ENCODE assay signal across 22 cellular contexts in genomic region chr4:104848597-104849225, GRCh38.
DNase-seq lines count a peak whose midpoint lies in the region; ATAC-seq, FAIRE-seq and TF ChIP-seq lines count a peak whose summit lies in the region.
"Had no signal": no experiment of that assay in that cellular context is flagged by ENCODE, and none has a peak within 500 bp of the region (broad histone marks: within the 10 kb centered on the region; RNA-seq: fewer than 3 reads in every experiment).

No MANE protein-coding gene starts in this region.

- intact Hi-C loops in left ventricle myocardium inferior (cut with micrococcal nuclease) (no loop called here), mammary epithelial cell (cut with micrococcal nuclease) (no loop called here)

- CTCF ChIA-PET in mammary epithelial cell (lab: Charles Lee; ENCODE audit: low non-redundant PET) = no interaction called here

- no peak overlapping the region for H3K9ac ChIP-seq in mammary epithelial cell (ENCODE audit: insufficient read depth, low read length)
- H3K9ac ChIP-seq: BLaER1 treated with 17β-estradiol and CSF1 and Interleukin-3, amounts not matched to agents 10 nM and 100 nM had no signal

- H2AFZ ChIP-seq in mammary epithelial cell (ENCODE audit: low read depth, low read length) = no peak overlapping the region

- no peak for DNase-seq in GM18507 (ENCODE audit: extremely low spot score, insufficient read length, low read depth)
- no peak for DNase-seq in HCEC 1CT
- DNase-seq in left ventricle myocardium inferior = no peak
- no peak for DNase-seq in mammary epithelial cell
- DNase-seq: EL, H9, Karpas-422, MM.1S, NCI-H1105, NCI-H187, NCI-H2171, NCI-H446 treated with DMSO at 0.1 percent for 48 hours, NCI-H774, T-helper 17 cell had no signal

- H3K9me3 ChIP-seq in left ventricle myocardium inferior (replicated peaks) (no peaks in the 10 kb centered on the region), mammary epithelial cell (replicated peaks; ENCODE audit: insufficient read depth, low read length) (no peaks in the 10 kb centered on the region)
- H3K9me3 ChIP-seq: BLaER1 treated with 17β-estradiol and CSF1 and Interleukin-3, amounts not matched to agents 10 nM and 100 nM had no signal

- H3K27ac ChIP-seq in left ventricle myocardium inferior (replicated peaks) = no peak overlapping the region
- H3K27ac ChIP-seq in mammary epithelial cell (ENCODE audit: insufficient read depth, low read depth, low read length) = no peak overlapping the region
- H3K27ac ChIP-seq: BLaER1 treated with 17β-estradiol and CSF1 and Interleukin-3, amounts not matched to agents 10 nM and 100 nM had no signal

- H3K79me2 ChIP-seq in mammary epithelial cell (ENCODE audit: insufficient read depth, low read length) = no peaks in the 10 kb centered on the region

- H3K4me1 ChIP-seq in left ventricle myocardium inferior = no peaks in the 10 kb centered on the region
- H3K4me1 ChIP-seq in mammary epithelial cell (ENCODE audit: insufficient read depth, low read length) = no peaks in the 10 kb centered on the region
- H3K4me1 ChIP-seq: BLaER1 treated with 17β-estradiol and CSF1 and Interleukin-3, amounts not matched to agents 10 nM and 100 nM had no signal

- BruUV-seq in mammary epithelial cell (replicated peaks; lab: Mats Ljungman, UMichigan) = no TSS peak

- H4K20me1 ChIP-seq in mammary epithelial cell (ENCODE audit: insufficient read depth, low read length) = no peaks in the 10 kb centered on the region
- H4K20me1 ChIP-seq: BLaER1 treated with 17β-estradiol and CSF1 and Interleukin-3, amounts not matched to agents 10 nM and 100 nM had no signal

- dilution Hi-C loops in mammary epithelial cell (cut with HindIII; ENCODE audit: low sequenced_read_pairs) = no loop called here

- FAIRE-seq in GM18507 (lab: Jason Lieb, UNC) = peak; percentile 29

- no peak overlapping the region for H3K4me2 ChIP-seq in mammary epithelial cell (ENCODE audit: insufficient read depth, low read depth, low read length)
- H3K4me2 ChIP-seq: BLaER1 treated with 17β-estradiol and CSF1 and Interleukin-3, amounts not matched to agents 10 nM and 100 nM had no signal

- in situ Hi-C loops in mammary epithelial cell (cut with MboI; ENCODE audit: low sequenced_read_pairs in 2 of 2) = no loop called here

- TF ChIP-seq CTCF in left ventricle myocardium inferior (IDR thresholded peaks at IDR 0.05; ENCODE audit: borderline replicate concordance) (no peak), mammary epithelial cell (conservative IDR thresholded peaks at IDR 0.05 in 1 of 2, IDR thresholded peaks at IDR 0.05 in 1 of 2; ENCODE audit: extremely low read depth in 1 of 2, insufficient read depth in 1 of 2, low read depth in 1 of 2, low read length in 2 of 2) (no peak)

- H3K36me3 ChIP-seq in left ventricle myocardium inferior (no peaks in the 10 kb centered on the region), mammary epithelial cell (ENCODE audit: insufficient read depth, low read length) (no peaks in the 10 kb centered on the region)
- H3K36me3 ChIP-seq: BLaER1 treated with 17β-estradiol and CSF1 and Interleukin-3, amounts not matched to agents 10 nM and 100 nM had no signal

- no peaks in the 10 kb centered on the region for H3K27me3 ChIP-seq in left ventricle myocardium inferior (ENCODE audit: low read depth)
- H3K27me3 ChIP-seq in mammary epithelial cell (ENCODE audit: insufficient read depth, low read length) = no peaks in the 10 kb centered on the region
- H3K27me3 ChIP-seq: BLaER1 treated with 17β-estradiol and CSF1 and Interleukin-3, amounts not matched to agents 10 nM and 100 nM had no signal

- ATAC-seq in GM19395 (IDR thresholded peaks at IDR 0.05; ENCODE audit: unreplicated experiment) = peak; percentile 68
- ATAC-seq in HG02678 (IDR thresholded peaks at IDR 0.05; ENCODE audit: unreplicated experiment) = peak; percentile 57
- peak; percentile 78 for ATAC-seq in HG03457 (IDR thresholded peaks at IDR 0.05; ENCODE audit: unreplicated experiment)
- no peak for ATAC-seq in GM18520 (IDR thresholded peaks at IDR 0.05; ENCODE audit: unreplicated experiment)
- ATAC-seq: Panc1, Right ventricle myocardium inferior, SK-N-SH treated with all-trans-retinoic acid at 6 μM for 48 hours, T-helper 17 cell had no signal

- WGBS in mammary epithelial cell (ENCODE audit: low coverage, missing lambda C conversion rate) = 84% methylated on average over 3 of the region's 3 CpGs

- H3K4me3 ChIP-seq in left ventricle myocardium inferior (no peak overlapping the region), mammary epithelial cell (replicated peaks in 1 of 3; ENCODE audit: insufficient read depth in 1 of 3, low read depth in 2 of 3, low read length in 3 of 3) (no peak overlapping the region)
- H3K4me3 ChIP-seq: BLaER1 treated with 17β-estradiol and CSF1 and Interleukin-3, amounts not matched to agents 10 nM and 100 nM had no signal
